24 cellular contexts compared by ENCODE assay signal in genomic region chr20:63367446-63368055, GRCh38. TPM values are rescaled to one million over a fixed set of nuclear protein-coding genes. Genes with fewer than 3 reads are reported as not detected.
"Had no signal": no experiment of that assay in that cellular context is flagged by ENCODE, and none has a peak within 500 bp of the region (broad histone marks: within the 10 kb centered on the region; RNA-seq: fewer than 3 reads in every experiment).

No MANE protein-coding gene starts in this region.

- H3K4me3 Mint-ChIP-seq: memory B cell; mesothelial cell of epicardium; natural killer cell; stimulated activated memory B cell treated with anti-CD40 and anti-IgM and Interleukin-4, amounts not matched to agents 10 μg/mL and 1 μg/mL and 100 μg/mL, for 72 hours; stimulated activated naive CD8-positive, alpha-beta T cell treated with anti-CD3 and anti-CD28 coated beads, Interleukin-15, amount 100 ng/mL, for 72 hours had no signal

- H3K27ac ChIP-seq: heart right ventricle, lower lobe of right lung, ovary, testis, tibial nerve, upper lobe of right lung, vagina had no signal

- H3K4me1 Mint-ChIP-seq: mesothelial cell of epicardium, natural killer cell had no signal

- H3K36me3 Mint-ChIP-seq: memory B cell; mesothelial cell of epicardium; natural killer cell; stimulated activated memory B cell treated with anti-CD40 and anti-IgM and Interleukin-4, amounts not matched to agents 10 μg/mL and 1 μg/mL and 100 μg/mL, for 72 hours had no signal

- H3K9me3 Mint-ChIP-seq: memory B cell; mesothelial cell of epicardium; natural killer cell; stimulated activated memory B cell treated with anti-CD40 and anti-IgM and Interleukin-4, amounts not matched to agents 10 μg/mL and 1 μg/mL and 100 μg/mL, for 72 hours; stimulated activated naive CD8-positive, alpha-beta T cell treated with anti-CD3 and anti-CD28 coated beads, Interleukin-15, amount 100 ng/mL, for 72 hours had no signal

- H3K4me3 ChIP-seq: heart right ventricle, lower lobe of right lung, ovary, testis, tibial nerve, upper lobe of right lung, vagina had no signal

- H3K4me1 ChIP-seq: lower lobe of right lung, testis, tibial nerve, upper lobe of right lung, vagina had no signal

- ATAC-seq: esophagus mucosa; heart right ventricle; lower lobe of right lung; natural killer cell; stimulated activated memory B cell treated with anti-CD40 and anti-IgM and Interleukin-4, amounts not matched to agents 10 μg/mL and 1 μg/mL and 100 μg/mL, for 72 hours; stimulated activated naive CD8-positive, alpha-beta T cell treated with anti-CD3 and anti-CD28 coated beads, Interleukin-15, amount 100 ng/mL, for 72 hours; upper lobe of right lung had no signal

- H3K27me3 ChIP-seq: ovary, testis had no signal

- H3K9me3 ChIP-seq: heart right ventricle, lower lobe of right lung, ovary, testis, tibial nerve, upper lobe of right lung, vagina had no signal

- H3K27ac Mint-ChIP-seq: memory B cell; mesothelial cell of epicardium; natural killer cell; stimulated activated memory B cell treated with anti-CD40 and anti-IgM and Interleukin-4, amounts not matched to agents 10 μg/mL and 1 μg/mL and 100 μg/mL, for 72 hours; stimulated activated naive CD8-positive, alpha-beta T cell treated with anti-CD3 and anti-CD28 coated beads, Interleukin-15, amount 100 ng/mL, for 72 hours had no signal

- DNase-seq: effector memory CD4-positive, alpha-beta T cell; hypothalamus; kidney glomerular epithelial cell; lower lobe of right lung; natural killer cell; nucleus accumbens; ovary; stimulated activated CD4-positive, alpha-beta T cell treated with anti-CD3 and anti-CD28 coated beads, Interleukin-4, amount 100 ng/mL, for 1 hour; stimulated activated naive CD8-positive, alpha-beta T cell treated with anti-CD3 and anti-CD28 coated beads, Interleukin-15, amount 100 ng/mL, for 72 hours; testis; upper lobe of right lung had no signal

RNA-seq across cellular contexts. Expression of gene CHRNA4, which starts 6.4 kb away (rescaled TPM):
- total RNA-seq: esophagus mucosa, fibroblast of lung, glomerular endothelial cell, lower lobe of right lung, mucosa of gallbladder, myocyte, natural killer cell, posterior vena cava, subcutaneous adipose tissue had no signal
- polyA plus RNA-seq: fibroblast of lung had no signal
